Comparison of ENCODE assay signal across 8 cellular contexts in the genomic region with DNA sequence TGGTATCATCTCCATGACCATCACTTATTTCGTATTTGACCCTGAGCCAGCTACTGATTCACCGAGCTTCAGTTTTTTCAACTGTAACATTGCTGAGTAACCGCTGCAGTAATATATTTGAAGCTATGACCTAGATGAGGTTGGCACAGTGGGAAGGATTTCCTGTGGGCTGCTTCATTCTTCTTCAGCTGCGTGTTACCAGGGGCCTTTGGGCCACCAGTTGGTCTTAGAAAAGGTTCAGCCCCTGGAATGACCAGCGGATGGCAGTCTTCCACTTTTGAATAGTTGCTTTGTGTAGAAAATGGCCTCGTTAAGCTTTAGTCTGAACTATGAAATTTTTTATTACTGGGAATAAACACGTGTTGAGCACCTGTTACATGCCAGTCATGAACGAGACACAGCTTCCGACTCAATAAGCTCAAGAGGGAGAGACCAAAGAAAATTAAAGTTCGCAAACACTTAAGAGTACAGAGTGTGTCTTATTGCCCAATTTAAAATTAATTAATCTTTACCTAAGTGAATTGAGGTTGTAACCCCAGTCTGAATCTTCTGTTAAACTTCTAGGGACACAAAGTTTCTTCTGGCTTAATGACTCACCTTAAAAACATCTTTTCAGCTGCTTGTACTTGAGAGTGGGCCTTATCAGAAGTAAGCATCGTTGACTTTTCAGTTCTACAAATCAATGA. TPM values are rescaled to one million over a fixed set of nuclear protein-coding genes. Genes with fewer than 3 reads are reported as not detected.
A peak's percentile ranks its signal among the peaks of the same experiment; 100 is the strongest.
DNase-seq lines count a peak whose midpoint lies in the region; TF ChIP-seq lines count a peak whose summit lies in the region.

No MANE protein-coding gene starts in this region.

- H2AK5ac ChIP-seq in neuronal stem cell (ENCODE audit: low read depth, low read length), result no peak overlapping the region

- H3K4me2 ChIP-seq in neuronal stem cell (ENCODE audit: insufficient read depth, low read length, poor library complexity, severe bottlenecking), result no peak overlapping the region

- TF ChIP-seq POLR2A in spleen (IDR thresholded peaks at IDR 0.05), result no peak

- H2BK15ac ChIP-seq in neuronal stem cell (ENCODE audit: low read length), result no peak overlapping the region

- H3K9me3 ChIP-seq in neuronal stem cell (replicated peaks in 1 of 2; ENCODE audit: control insufficient read depth in 2 of 2, insufficient read depth in 1 of 2, low read depth in 1 of 2, low read length in 2 of 2), result peaks cover 0 to 3% of the 10 kb centered on the region in 2 donors
- H3K9me3 ChIP-seq in spleen, result peaks cover 0 to 9% (median 2%) of the 10 kb centered on the region in 8 donors

- DNase-seq in A172 (ENCODE audit: low spot score) (peak; percentile 98), GDM1 (lab: John Stamatoyannopoulos, UW) (peak; percentile 31), NCI-H526 (lab: John Stamatoyannopoulos, UW) (peak; percentile 21 to 69), choroid plexus epithelial cell (ENCODE audit: low read depth) (peak; percentile 98), neuronal stem cell (ENCODE audit: low spot score) (peak; percentile 18), activated gamma-delta T cell (lab: John Stamatoyannopoulos, UW) (no peak), spleen (no peak)
- DNase-seq in stimulated activated CD4-positive, alpha-beta T cell treated with anti-CD3 and anti-CD28 coated beads, Interleukin-4, amount 100 ng/mL, for 4 hours, result no peak

- no peak overlapping the region for H2BK5ac ChIP-seq in neuronal stem cell (ENCODE audit: low read length)

- H3K27me3 ChIP-seq in neuronal stem cell (ENCODE audit: control insufficient read depth in 3 of 3, insufficient read depth in 3 of 3, low read depth in 1 of 3, low read length in 3 of 3) (no peaks in the 10 kb centered on the region), spleen (replicated peaks in 1 of 7) (peaks cover 0 to 7% (median 0%) of the 10 kb centered on the region in 7 donors)

- H3K4me3 ChIP-seq in choroid plexus epithelial cell (ENCODE audit: low read depth, low read length), result no peak overlapping the region
- H3K4me3 ChIP-seq in neuronal stem cell (ENCODE audit: low read length in 2 of 2), result no peak overlapping the region
- no peak overlapping the region for H3K4me3 ChIP-seq in spleen

- H3K79me1 ChIP-seq in neuronal stem cell (ENCODE audit: low read depth, low read length), result no peaks in the 10 kb centered on the region

- no peaks in the 10 kb centered on the region for H3K4me1 ChIP-seq in neuronal stem cell (ENCODE audit: control insufficient read depth in 2 of 2, insufficient read depth in 1 of 2, low read depth in 1 of 2, low read length in 2 of 2)
- no peaks in the 10 kb centered on the region for H3K4me1 ChIP-seq in spleen

- H3K23ac ChIP-seq in neuronal stem cell (ENCODE audit: low read depth, low read length, poor library complexity), result no peak overlapping the region

- TF ChIP-seq CTCF in choroid plexus epithelial cell (conservative IDR thresholded peaks at IDR 0.05; ENCODE audit: low read depth, low read length) (peak; percentile 83), spleen (IDR thresholded peaks at IDR 0.05 in 8 of 11, conservative IDR thresholded peaks at IDR 0.05 in 3 of 11) (no peak)

- H3K9ac ChIP-seq in neuronal stem cell (ENCODE audit: low read depth, low read length, poor library complexity), result no peak overlapping the region

- H3K36me3 ChIP-seq in neuronal stem cell (replicated peaks in 1 of 2; ENCODE audit: control insufficient read depth in 2 of 2, insufficient read depth in 2 of 2, low read length in 2 of 2), result no peaks in the 10 kb centered on the region
- no peaks in the 10 kb centered on the region for H3K36me3 ChIP-seq in spleen

- no peak overlapping the region for H3K4ac ChIP-seq in neuronal stem cell (ENCODE audit: low read length)

- no peak overlapping the region for H3K18ac ChIP-seq in neuronal stem cell (ENCODE audit: low read length)

- no peak overlapping the region for H4K8ac ChIP-seq in neuronal stem cell (ENCODE audit: low read depth, low read length)

- WGBS in neuronal stem cell (ENCODE audit: extremely low coverage in 2 of 2, insufficient read length in 2 of 2, insufficient replicate concordance in 1 of 2), 2 donors, result no CpG with 5 or more reads among the region's 11 CpGs
- WGBS in spleen, 5 donors, result 49 to 55% (median 55%) methylated on average over 11 of the region's 11 CpGs

- H2BK12ac ChIP-seq in neuronal stem cell (ENCODE audit: low read length), result no peak overlapping the region

- H3K27ac ChIP-seq in neuronal stem cell (replicated peaks; ENCODE audit: low read length), result no peak overlapping the region
- no peak overlapping the region for H3K27ac ChIP-seq in spleen

- no peak overlapping the region for H4K91ac ChIP-seq in neuronal stem cell (ENCODE audit: low read depth, low read length, poor library complexity)

- H3K14ac ChIP-seq in neuronal stem cell (ENCODE audit: low read length), result no peak overlapping the region

- H2AFZ ChIP-seq in neuronal stem cell (ENCODE audit: low read length), result no peak overlapping the region

- no peak overlapping the region for H2BK120ac ChIP-seq in neuronal stem cell (ENCODE audit: low read depth, low read length)

- intact Hi-C loops in spleen (cut with DNase I; ENCODE audit: low total_unique reads), result no loop called here

RNA-seq across cellular contexts. Expression of gene NR2E3, which starts 57.6 kb away (rescaled TPM):
- total RNA-seq in A172 (2014; rRNA removed; shearing (Covaris generic)), result not detected in 2 replicates
- 0.03 TPM for polyA plus RNA-seq in neuronal stem cell (2013, experiment 1 of 2)
- 0.11 TPM for polyA plus RNA-seq in neuronal stem cell (2013, experiment 2 of 2)
- total RNA-seq in spleen, result under 1 TPM in 1 of 7 donors, not detected in 6; 0.68 TPM
- polyA plus RNA-seq in spleen, result under 1 TPM in 1 of 3 donors, not detected in 2; 0.10 TPM

Comparison
In these comparisons a context has a peak if more than half of its experiments do, and no peak if none do; other contexts are left out.
1. DNase-seq: peak in A172 (single experiment), GDM1 (single experiment), NCI-H526 (2 of 2), choroid plexus epithelial cell (single experiment) and neuronal stem cell (single experiment); none in activated gamma-delta T cell (single experiment), stimulated activated CD4-positive, alpha-beta T cell treated with anti-CD3 and anti-CD28 coated beads, Interleukin-4, amount 100 ng/mL, for 4 hours (0 of 2) and spleen (single experiment).